In the genomic region with DNA sequence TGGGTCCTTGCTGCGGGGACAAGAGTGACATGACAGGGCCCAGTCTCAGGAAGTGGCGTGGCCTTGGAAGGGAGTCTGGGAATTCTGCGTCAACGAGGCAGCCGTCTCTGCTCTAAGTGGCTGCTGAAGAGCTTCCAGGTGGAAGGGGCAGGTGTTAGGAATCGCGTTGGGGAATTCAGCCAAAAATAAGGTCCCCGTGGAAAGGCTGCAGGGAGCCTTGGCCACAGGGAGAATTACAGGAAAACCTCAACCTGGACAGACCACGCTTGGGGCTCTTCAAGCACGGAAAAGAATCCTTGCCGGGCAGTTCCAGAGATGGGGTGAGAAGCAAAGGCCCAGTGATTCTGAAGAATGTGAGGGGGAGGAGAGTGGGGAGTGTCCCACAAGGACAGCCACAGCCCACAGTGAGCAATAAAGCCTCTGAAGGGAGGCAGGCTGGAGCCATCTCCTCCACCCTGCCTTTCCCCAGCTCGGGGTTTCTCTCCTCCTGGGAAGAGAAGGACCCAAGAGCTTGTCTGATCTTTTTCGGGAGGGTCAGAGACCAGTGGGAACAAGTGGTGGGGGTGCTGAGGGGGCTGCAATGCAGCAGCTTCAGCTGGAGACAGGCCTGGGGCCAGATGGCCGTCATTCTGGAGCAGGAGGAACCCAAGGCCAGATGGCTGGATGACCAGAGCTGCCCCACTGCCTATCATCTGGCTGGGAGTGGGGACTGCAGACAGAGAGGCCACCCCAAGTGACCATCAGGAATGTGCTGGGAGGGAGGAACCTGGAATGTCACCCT, we compare ENCODE assay signal across 13 cellular contexts.
A peak's percentile ranks its signal among the peaks of the same experiment; 100 is the strongest.
DNase-seq lines count a peak whose midpoint lies in the region; ATAC-seq, FAIRE-seq and TF ChIP-seq lines count a peak whose summit lies in the region.
"Had no signal": no experiment of that assay in that cellular context is flagged by ENCODE, and none has a peak within 500 bp of the region (broad histone marks: within the 10 kb centered on the region; RNA-seq: fewer than 3 reads in every experiment).

No MANE protein-coding gene starts in this region.

- peaks cover 3 to 8% (median 4%) of the 10 kb centered on the region in 3 donors for H3K27me3 Mint-ChIP-seq in CD14-positive monocyte (ENCODE audit: low read depth in 3 of 3)
- no peaks in the 10 kb centered on the region for H3K27me3 Mint-ChIP-seq in stimulated activated naive CD8-positive, alpha-beta T cell treated with anti-CD3 and anti-CD28 coated beads, Interleukin-15, amount 100 ng/mL, for 72 hours
- H3K27me3 Mint-ChIP-seq: activated naive CD8-positive, alpha-beta T cell treated with anti-CD3 and anti-CD28 coated beads, Interleukin-2, amount 50 U/mL, for 24 hours had no signal

- TF ChIP-seq CTCF in CD14-positive monocyte (IDR thresholded peaks at IDR 0.05) (no peak), bronchial epithelial cell (IDR thresholded peaks at IDR 0.05; ENCODE audit: insufficient read depth, low read length, severe bottlenecking) (no peak), mucosa of descending colon (IDR thresholded peaks at IDR 0.05) (no peak)

- H3K27ac Mint-ChIP-seq in CD14-positive monocyte = peak overlapping the region in 1 of 7 donors; percentile 57
- H3K27ac Mint-ChIP-seq in stimulated activated naive CD8-positive, alpha-beta T cell treated with anti-CD3 and anti-CD28 coated beads, Interleukin-15, amount 100 ng/mL, for 72 hours = no peak overlapping the region
- H3K27ac Mint-ChIP-seq: activated naive CD8-positive, alpha-beta T cell treated with anti-CD3 and anti-CD28 coated beads, Interleukin-2, amount 50 U/mL, for 24 hours; stimulated activated naive CD8-positive, alpha-beta T cell treated with anti-CD3 and anti-CD28 coated beads, Interleukin-15, Interleukin-2, amounts not matched to agents 100 ng/mL and 50 ng/mL, for 24 hours had no signal

- no peaks in the 10 kb centered on the region for H3K36me3 Mint-ChIP-seq in CD14-positive monocyte

- DNase-seq in CD14-positive monocyte (ENCODE audit: low spot score) = peak; percentile 34
- DNase-seq in HK-2 (ENCODE audit: unreplicated experiment) = peak; percentile 29
- DNase-seq in bronchial epithelial cell (ENCODE audit: low read depth) = no peak
- DNase-seq in mucosa of descending colon = no peak
- no peak for DNase-seq in GM12891 (ENCODE audit: insufficient read length, low spot score)
- DNase-seq in stimulated activated naive CD8-positive, alpha-beta T cell treated with anti-CD3 and anti-CD28 coated beads, Interleukin-15, amount 100 ng/mL, for 72 hours = no peak
- DNase-seq: activated naive CD8-positive, alpha-beta T cell treated with anti-CD3 and anti-CD28 coated beads, Interleukin-2, amount 50 U/mL, for 24 hours; cortex of kidney had no signal

- peak; percentile 18 for FAIRE-seq in bronchial epithelial cell (lab: Jason Lieb, UNC)
- no peak for FAIRE-seq in GM12891 (lab: Jason Lieb, UNC)
- FAIRE-seq: G401.6 had no signal

- H3K36me3 ChIP-seq in bronchial epithelial cell (ENCODE audit: control insufficient read depth, insufficient read depth, low read length) = no peaks in the 10 kb centered on the region
- H3K36me3 ChIP-seq in mucosa of descending colon (ENCODE audit: low read depth) = no peaks in the 10 kb centered on the region

- no peaks in the 10 kb centered on the region for H3K4me1 ChIP-seq in mucosa of descending colon (ENCODE audit: low read depth)

- no peaks in the 10 kb centered on the region for H3K27me3 ChIP-seq in bronchial epithelial cell (ENCODE audit: control insufficient read depth, insufficient read depth, low read length)

- H3K4me3 Mint-ChIP-seq in CD14-positive monocyte = no peak overlapping the region
- H3K4me3 Mint-ChIP-seq in stimulated activated naive CD8-positive, alpha-beta T cell treated with anti-CD3 and anti-CD28 coated beads, Interleukin-15, amount 100 ng/mL, for 72 hours = no peak overlapping the region
- H3K4me3 Mint-ChIP-seq: activated naive CD8-positive, alpha-beta T cell treated with anti-CD3 and anti-CD28 coated beads, Interleukin-2, amount 50 U/mL, for 24 hours; H9; stimulated activated naive CD8-positive, alpha-beta T cell treated with anti-CD3 and anti-CD28 coated beads, Interleukin-15, Interleukin-2, amounts not matched to agents 100 ng/mL and 50 ng/mL, for 24 hours had no signal

- H3K4me1 Mint-ChIP-seq in CD14-positive monocyte = no peaks in the 10 kb centered on the region
- no peaks in the 10 kb centered on the region for H3K4me1 Mint-ChIP-seq in stimulated activated naive CD8-positive, alpha-beta T cell treated with anti-CD3 and anti-CD28 coated beads, Interleukin-15, amount 100 ng/mL, for 72 hours
- H3K4me1 Mint-ChIP-seq: activated naive CD8-positive, alpha-beta T cell treated with anti-CD3 and anti-CD28 coated beads, Interleukin-2, amount 50 U/mL, for 24 hours had no signal

- ATAC-seq in mucosa of descending colon (peak; percentile 14), HG03520 (IDR thresholded peaks at IDR 0.05; ENCODE audit: unreplicated experiment) (no peak), GM21717 (IDR thresholded peaks at IDR 0.05; ENCODE audit: unreplicated experiment) (no peak)
- no peak for ATAC-seq in stimulated activated naive CD8-positive, alpha-beta T cell treated with anti-CD3 and anti-CD28 coated beads, Interleukin-15, amount 100 ng/mL, for 72 hours
- ATAC-seq: activated naive CD8-positive, alpha-beta T cell treated with anti-CD3 and anti-CD28 coated beads, Interleukin-2, amount 50 U/mL, for 24 hours had no signal

- intact Hi-C loops in CD14-positive monocyte (cut with micrococcal nuclease) = no loop called here
- intact Hi-C loops in mucosa of descending colon (cut with DNase I, micrococcal nuclease) = no loop called here

- H3K4me3 ChIP-seq in bronchial epithelial cell (ENCODE audit: low read depth, low read length) (no peak overlapping the region), mucosa of descending colon (no peak overlapping the region)

- no peaks in the 10 kb centered on the region for H3K9me3 Mint-ChIP-seq in CD14-positive monocyte
- no peaks in the 10 kb centered on the region for H3K9me3 Mint-ChIP-seq in stimulated activated naive CD8-positive, alpha-beta T cell treated with anti-CD3 and anti-CD28 coated beads, Interleukin-15, amount 100 ng/mL, for 72 hours
- H3K9me3 Mint-ChIP-seq: activated naive CD8-positive, alpha-beta T cell treated with anti-CD3 and anti-CD28 coated beads, Interleukin-2, amount 50 U/mL, for 24 hours; H9; stimulated activated naive CD8-positive, alpha-beta T cell treated with anti-CD3 and anti-CD28 coated beads, Interleukin-15, Interleukin-2, amounts not matched to agents 100 ng/mL and 50 ng/mL, for 24 hours had no signal

- no peak for TF ChIP-seq POLR2A in GM12891 (IDR thresholded peaks at IDR 0.05; ENCODE audit: low read depth, low read length)

- no peaks in the 10 kb centered on the region for H3K9me3 ChIP-seq in mucosa of descending colon

TF ChIP-seq in GM12891, 5 proteins besides CTCF, POLR2A, EP300 and RAD21:
- TF ChIP-seq PAX5 (IDR thresholded peaks at IDR 0.05; ENCODE audit: insufficient read depth, low read length, severe bottlenecking) (no peak), POU2F2 (IDR thresholded peaks at IDR 0.05; ENCODE audit: low read depth, low read length) (no peak), POLR2AphosphoS5 (IDR thresholded peaks at IDR 0.05; ENCODE audit: low read depth, low read length) (no peak), TAF1 (IDR thresholded peaks at IDR 0.05; ENCODE audit: low read depth, low read length) (no peak)

Comparison
In these comparisons a context has a peak if more than half of its experiments do, and no peak if none do; other contexts are left out.
1. DNase-seq: peak in CD14-positive monocyte (single experiment) and HK-2 (single experiment); none in bronchial epithelial cell (single experiment), mucosa of descending colon (0 of 3), GM12891 (single experiment) and stimulated activated naive CD8-positive, alpha-beta T cell treated with anti-CD3 and anti-CD28 coated beads, Interleukin-15, amount 100 ng/mL, for 72 hours (0 of 2).